ENCODE assay signal across 21 cellular contexts in the genomic region with DNA sequence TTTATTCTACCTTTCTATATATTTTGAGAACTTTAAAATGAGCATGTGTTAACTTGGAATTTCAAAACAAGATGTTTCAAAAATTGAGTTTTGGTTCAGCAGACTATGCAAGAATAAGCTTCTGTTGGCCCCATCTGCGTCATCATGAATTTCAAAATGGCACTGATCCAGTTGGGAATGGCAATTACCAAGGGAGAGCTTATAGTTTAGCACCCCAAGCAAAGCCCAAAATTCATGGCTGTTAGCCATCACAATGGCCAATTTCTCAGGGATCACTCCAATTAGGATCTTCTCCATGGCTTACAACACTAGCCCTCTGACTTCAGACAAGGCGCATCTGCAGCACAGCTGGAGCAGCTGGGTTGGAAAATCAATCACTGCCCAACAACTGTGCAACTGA.
"Had no signal": no experiment of that assay in that cellular context is flagged by ENCODE, and none has a peak within 500 bp of the region (broad histone marks: within the 10 kb centered on the region; RNA-seq: fewer than 3 reads in every experiment).

No MANE protein-coding gene starts in this region.

- H3K9me3 Mint-ChIP-seq: immature natural killer cell, mesothelial cell of epicardium had no signal

- H3K79me2 ChIP-seq: hepatocyte had no signal

- H2AFZ ChIP-seq: hepatocyte had no signal

- H3K9me3 ChIP-seq: esophagus muscularis mucosa, heart left ventricle, lower lobe of right lung, mucosa of descending colon had no signal

- H3K36me3 ChIP-seq: esophagus muscularis mucosa, gastroesophageal sphincter, heart left ventricle, left lung, lower lobe of right lung had no signal

- H3K36me3 Mint-ChIP-seq: immature natural killer cell, mesothelial cell of epicardium, naive B cell had no signal

- H3K27ac Mint-ChIP-seq: immature natural killer cell, mesothelial cell of epicardium, naive B cell had no signal

- H3K4me3 Mint-ChIP-seq: immature natural killer cell, mesothelial cell of epicardium, naive B cell had no signal

- H3K27me3 ChIP-seq: dorsolateral prefrontal cortex, esophagus muscularis mucosa, hepatocyte, left lung had no signal

- DNase-seq: dermis blood vessel endothelial cell; dorsolateral prefrontal cortex; effector CD4-positive, alpha-beta T cell; effector memory CD4-positive, alpha-beta T cell; foreskin keratinocyte; heart left ventricle; hypothalamus; immature natural killer cell; kidney; kidney glomerular epithelial cell; left lung; left ventricle myocardium superior; lower lobe of right lung; mesenchymal stem cell; mucosa of descending colon; naive B cell had no signal

- H3K4me2 ChIP-seq: hepatocyte had no signal

- H3K4me3 ChIP-seq: coronary artery, dorsolateral prefrontal cortex, esophagus muscularis mucosa, gastroesophageal sphincter, heart left ventricle, hepatocyte, left lung, lower lobe of right lung, mucosa of descending colon had no signal

- H3K27ac ChIP-seq: coronary artery, dorsolateral prefrontal cortex, esophagus muscularis mucosa, foreskin keratinocyte, gastroesophageal sphincter, heart left ventricle, hepatocyte, left lung, lower lobe of right lung had no signal

- H3K4me1 ChIP-seq: esophagus muscularis mucosa, foreskin keratinocyte, gastroesophageal sphincter, heart left ventricle, left lung, lower lobe of right lung had no signal

- H3K4me1 Mint-ChIP-seq: immature natural killer cell, mesothelial cell of epicardium, naive B cell had no signal
